Comparison of ENCODE assay signal across 18 cellular contexts in genomic region chr1:202645097-202645476, GRCh38.
DNase-seq lines count a peak whose midpoint lies in the region; ATAC-seq and TF ChIP-seq lines count a peak whose summit lies in the region.
"Had no signal": no experiment of that assay in that cellular context is flagged by ENCODE, and none has a peak within 500 bp of the region (broad histone marks: within the 10 kb centered on the region; RNA-seq: fewer than 3 reads in every experiment).

No MANE protein-coding gene starts in this region.

- no peaks in the 10 kb centered on the region for H3K36me3 Mint-ChIP-seq in activated naive CD4-positive, alpha-beta T cell treated with anti-CD3 and anti-CD28 coated beads, Interleukin-2, amount 50 U/mL, for 24 hours
- H3K36me3 Mint-ChIP-seq in activated naive CD4-positive, alpha-beta T cell treated with anti-CD3 and anti-CD28 coated beads, Interleukin-2, amount 10 ng/mL, durations not matched to agents 7 days and 5 days, result no peaks in the 10 kb centered on the region
- H3K36me3 Mint-ChIP-seq in central memory CD8-positive, alpha-beta T cell (ENCODE audit: insufficient read depth), result peaks cover 3% of the 10 kb centered on the region
- H3K36me3 Mint-ChIP-seq in nephron (ENCODE audit: low read depth), result no peaks in the 10 kb centered on the region
- H3K36me3 Mint-ChIP-seq: CD8-positive, alpha-beta memory T cell had no signal

- no peak for ATAC-seq in central memory CD8-positive, alpha-beta T cell (replicated peaks; ENCODE audit: extremely low read depth, poor library complexity, severe bottlenecking)
- ATAC-seq in mucosa of descending colon, result no peak

- peaks cover 35% of the 10 kb centered on the region for H3K27me3 Mint-ChIP-seq in activated naive CD4-positive, alpha-beta T cell treated with anti-CD3 and anti-CD28 coated beads, Interleukin-2, amount 50 U/mL, for 24 hours
- H3K27me3 Mint-ChIP-seq in activated naive CD4-positive, alpha-beta T cell treated with anti-CD3 and anti-CD28 coated beads, Interleukin-2, amount 10 ng/mL, durations not matched to agents 7 days and 5 days, result peaks cover 96% of the 10 kb centered on the region
- peaks cover 88% of the 10 kb centered on the region for H3K27me3 Mint-ChIP-seq in central memory CD8-positive, alpha-beta T cell
- H3K27me3 Mint-ChIP-seq in nephron (ENCODE audit: low read depth), result peaks cover 80% of the 10 kb centered on the region

- H3K4me3 Mint-ChIP-seq in activated naive CD4-positive, alpha-beta T cell treated with anti-CD3 and anti-CD28 coated beads, Interleukin-2, amount 50 U/mL, for 24 hours, result peak overlapping the region; percentile 65
- no peak overlapping the region for H3K4me3 Mint-ChIP-seq in activated naive CD4-positive, alpha-beta T cell treated with anti-CD3 and anti-CD28 coated beads, Interleukin-2, amount 10 ng/mL, durations not matched to agents 7 days and 5 days
- peak overlapping the region; percentile 81 for H3K4me3 Mint-ChIP-seq in central memory CD8-positive, alpha-beta T cell
- peak overlapping the region; percentile 77 to 86 (median 79) for H3K4me3 Mint-ChIP-seq in nephron
- H3K4me3 Mint-ChIP-seq: HFFc6 had no signal

- CTCF ChIA-PET in activated naive CD4-positive, alpha-beta T cell treated with anti-CD3 and anti-CD28 coated beads, Interleukin-2, amount 10 ng/mL, durations not matched to agents 7 days and 5 days (lab: Charles Lee), result no interaction called here

- H3K4me1 ChIP-seq in mucosa of descending colon (ENCODE audit: low read depth), result peaks cover 20% of the 10 kb centered on the region

- no peaks in the 10 kb centered on the region for H3K36me3 ChIP-seq in mucosa of descending colon (ENCODE audit: low read depth)
- H3K36me3 ChIP-seq: SJSA1 had no signal

- DNase-seq in activated naive CD4-positive, alpha-beta T cell treated with anti-CD3 and anti-CD28 coated beads, Interleukin-2, amount 10 ng/mL, durations not matched to agents 7 days and 5 days, result no peak
- no peak for DNase-seq in central memory CD8-positive, alpha-beta T cell (ENCODE audit: low spot score in 2 of 2)
- DNase-seq in coronary artery (ENCODE audit: low spot score) (no peak), mucosa of descending colon (no peak), NCI-H69 (lab: John Stamatoyannopoulos, UW) (no peak)
- DNase-seq in stimulated activated CD8-positive, alpha-beta memory T cell treated with anti-CD3 and anti-CD28 coated beads, Interleukin-4, amount 100 ng/mL, for 48 hours, result no peak
- DNase-seq: 8988T; CD8-positive, alpha-beta memory T cell; DND-41; GM23248; HFFc6; IMR-90; Kasumi-1; NCI-H187; NCI-H510A treated with DMSO at 0.1 percent for 48 hours had no signal

- no peak overlapping the region for H3K27ac ChIP-seq in coronary artery
- H3K27ac ChIP-seq: GM23248, SJSA1 had no signal

- no peak for TF ChIP-seq CTCF in nephron (IDR thresholded peaks at IDR 0.05; ENCODE audit: unreplicated experiment in 3 of 3)
- TF ChIP-seq CTCF in coronary artery (IDR thresholded peaks at IDR 0.05), result no peak
- TF ChIP-seq CTCF in mucosa of descending colon (IDR thresholded peaks at IDR 0.05), result no peak

- intact Hi-C loops in mucosa of descending colon (cut with DNase I, micrococcal nuclease), result no loop called here

- H3K4me3 ChIP-seq in coronary artery, result no peak overlapping the region
- H3K4me3 ChIP-seq in mucosa of descending colon, result no peak overlapping the region
- H3K4me3 ChIP-seq: GM23248, SJSA1 had no signal

- H3K9me3 ChIP-seq in mucosa of descending colon, result no peaks in the 10 kb centered on the region
- H3K9me3 ChIP-seq: SJSA1 had no signal

- no peak overlapping the region for H3K27ac Mint-ChIP-seq in activated naive CD4-positive, alpha-beta T cell treated with anti-CD3 and anti-CD28 coated beads, Interleukin-2, amount 50 U/mL, for 24 hours
- H3K27ac Mint-ChIP-seq in activated naive CD4-positive, alpha-beta T cell treated with anti-CD3 and anti-CD28 coated beads, Interleukin-2, amount 10 ng/mL, durations not matched to agents 7 days and 5 days, result no peak overlapping the region
- no peak overlapping the region for H3K27ac Mint-ChIP-seq in central memory CD8-positive, alpha-beta T cell (ENCODE audit: low read depth)
- no peak overlapping the region for H3K27ac Mint-ChIP-seq in nephron
- H3K27ac Mint-ChIP-seq: HFFc6 had no signal

- H3K4me1 Mint-ChIP-seq in activated naive CD4-positive, alpha-beta T cell treated with anti-CD3 and anti-CD28 coated beads, Interleukin-2, amount 50 U/mL, for 24 hours, result peaks cover 20% of the 10 kb centered on the region
- H3K4me1 Mint-ChIP-seq in activated naive CD4-positive, alpha-beta T cell treated with anti-CD3 and anti-CD28 coated beads, Interleukin-2, amount 10 ng/mL, durations not matched to agents 7 days and 5 days, result peaks cover 10% of the 10 kb centered on the region
- peaks cover 25% of the 10 kb centered on the region for H3K4me1 Mint-ChIP-seq in central memory CD8-positive, alpha-beta T cell
- H3K4me1 Mint-ChIP-seq in nephron, result peaks cover 41% of the 10 kb centered on the region

- no peaks in the 10 kb centered on the region for H3K9me3 Mint-ChIP-seq in activated naive CD4-positive, alpha-beta T cell treated with anti-CD3 and anti-CD28 coated beads, Interleukin-2, amount 50 U/mL, for 24 hours
- H3K9me3 Mint-ChIP-seq in activated naive CD4-positive, alpha-beta T cell treated with anti-CD3 and anti-CD28 coated beads, Interleukin-2, amount 10 ng/mL, durations not matched to agents 7 days and 5 days, result no peaks in the 10 kb centered on the region
- no peaks in the 10 kb centered on the region for H3K9me3 Mint-ChIP-seq in central memory CD8-positive, alpha-beta T cell
- H3K9me3 Mint-ChIP-seq in nephron, result no peaks in the 10 kb centered on the region
- H3K9me3 Mint-ChIP-seq: CD8-positive, alpha-beta memory T cell; HFFc6 had no signal
